44 cellular contexts compared by ENCODE assay signal in the genomic region with DNA sequence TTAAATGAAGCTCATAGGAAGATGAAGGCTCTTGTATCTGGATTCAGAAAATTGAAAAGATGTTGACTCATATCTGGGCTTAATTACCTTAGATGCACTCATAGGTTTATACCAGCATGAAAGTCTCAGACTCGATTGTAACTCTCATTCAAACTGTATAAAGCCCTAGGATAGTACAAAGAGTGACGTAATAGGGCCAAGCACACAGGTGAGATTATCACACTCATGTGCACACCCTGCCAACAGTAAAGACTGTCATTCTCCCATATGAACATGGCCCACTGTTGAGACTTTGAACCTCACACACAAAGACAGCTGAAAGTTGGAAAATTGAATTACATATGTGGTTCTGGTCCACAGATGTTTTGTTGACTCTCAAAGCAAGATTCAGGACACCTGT. TPM values are rescaled to one million over a fixed set of nuclear protein-coding genes. Genes with fewer than 3 reads are reported as not detected.
"Had no signal": no experiment of that assay in that cellular context is flagged by ENCODE, and none has a peak within 500 bp of the region (broad histone marks: within the 10 kb centered on the region; RNA-seq: fewer than 3 reads in every experiment).

No MANE protein-coding gene starts in this region.

- H3K27me3 ChIP-seq: adrenal gland, ascending aorta, body of pancreas, brain microvascular endothelial cell, breast epithelium, cardiac muscle cell had no signal

- H3K4me3 Mint-ChIP-seq: activated naive CD4-positive, alpha-beta T cell treated with anti-CD3 and anti-CD28 coated beads for 36 hours; activated naive CD4-positive, alpha-beta T cell treated with anti-CD3 and anti-CD28 coated beads, Interleukin-2, amount 10 ng/mL, durations not matched to agents 7 days and 5 days; activated naive CD4-positive, alpha-beta T cell treated with anti-CD3 and anti-CD28 coated beads, Interleukin-2, amount 50 U/mL, for 24 hours; activated naive CD8-positive, alpha-beta T cell; activated naive CD8-positive, alpha-beta T cell treated with anti-CD3 and anti-CD28 coated beads for 36 hours; activated naive CD8-positive, alpha-beta T cell treated with anti-CD3 and anti-CD28 coated beads, Interleukin-2, amount 10 ng/mL, durations not matched to agents 7 days and 5 days; activated naive CD8-positive, alpha-beta T cell treated with anti-CD3 and anti-CD28 coated beads, Interleukin-2, amount 50 U/mL, for 24 hours; activated T-cell treated with anti-CD3 and anti-CD28 coated beads, Interleukin-2, amount 50 U/mL, for 24 hours; activated T-cell treated with anti-CD3 and anti-CD28 coated beads, Interleukin-2, amount 50 U/mL, for 4 hours; activated T-cell treated with anti-CD3 and anti-CD28 coated beads, Interleukin-2, amount 50 U/mL, for 72 hours; activated T-helper 1 cell treated with anti-CD3 and anti-CD28 coated beads, Interleukin-12 subunit alpha, Interleukin-12 subunit beta, Interleukin-2, Interleukin-4 antibody, amounts not matched to agents 30 ng/mL and 10 ng/mL and 1 ng/mL, durations not matched to agents 14 hours and 24 hours and 36 hours; activated T-helper 17 cell treated with anti-CD3 and anti-CD28 coated beads, Interleukin-2, amount 50 U/mL, for 72 hours; brain; central memory CD8-positive, alpha-beta T cell had no signal

- ATAC-seq: activated naive CD4-positive, alpha-beta T cell treated with anti-CD3 and anti-CD28 coated beads, Interleukin-2, amount 50 U/mL, for 72 hours; activated naive CD8-positive, alpha-beta T cell treated with anti-CD3 and anti-CD28 coated beads, Interleukin-2, amount 50 U/mL, for 24 hours; activated T-cell treated with anti-CD3 and anti-CD28 coated beads, Interleukin-2, amount 50 U/mL, for 4 hours; activated T-cell treated with anti-CD3 and anti-CD28 coated beads, Interleukin-2, amount 50 U/mL, for 72 hours; activated T-helper 17 cell treated with anti-CD3 and anti-CD28 coated beads, Interleukin-2, amount 50 U/mL, for 72 hours; body of pancreas had no signal

- H3K27me3 Mint-ChIP-seq: activated naive CD4-positive, alpha-beta T cell treated with anti-CD3 and anti-CD28 coated beads, Interleukin-2, amount 10 ng/mL, durations not matched to agents 7 days and 5 days; activated naive CD4-positive, alpha-beta T cell treated with anti-CD3 and anti-CD28 coated beads, Interleukin-2, amount 50 U/mL, for 24 hours; activated naive CD8-positive, alpha-beta T cell; activated naive CD8-positive, alpha-beta T cell treated with anti-CD3 and anti-CD28 coated beads for 36 hours; activated naive CD8-positive, alpha-beta T cell treated with anti-CD3 and anti-CD28 coated beads, Interleukin-2, amount 10 ng/mL, durations not matched to agents 7 days and 5 days; activated naive CD8-positive, alpha-beta T cell treated with anti-CD3 and anti-CD28 coated beads, Interleukin-2, amount 50 U/mL, for 24 hours; activated T-cell treated with anti-CD3 and anti-CD28 coated beads, Interleukin-2, amount 50 U/mL, for 24 hours; activated T-helper 17 cell treated with anti-CD3 and anti-CD28 coated beads, Interleukin-2, amount 50 U/mL, for 72 hours; brain; central memory CD8-positive, alpha-beta T cell had no signal

- H3K27ac ChIP-seq: adrenal gland, ascending aorta, body of pancreas, brain microvascular endothelial cell, breast epithelium, cardiac muscle cell had no signal

- H3K36me3 ChIP-seq: adrenal gland, ascending aorta, brain microvascular endothelial cell, breast epithelium, cardiac muscle cell had no signal

- FAIRE-seq: astrocyte, bronchial epithelial cell had no signal

- DNase-seq: activated effector memory CD4-positive, alpha-beta T cell treated with anti-CD3 and anti-CD28 coated beads, Interleukin-2, amount 50 U/mL, for 16 hours; activated effector memory CD4-positive, alpha-beta T cell treated with Interleukin-2 at 50 U/mL for 16 hours; activated gamma-delta T cell; activated gamma-delta T cell treated with Interleukin-2 at 50 U/mL for 16 hours; activated naive CD4-positive, alpha-beta T cell; activated naive CD4-positive, alpha-beta T cell treated with anti-CD3 and anti-CD28 coated beads for 36 hours; activated naive CD4-positive, alpha-beta T cell treated with anti-CD3 and anti-CD28 coated beads, Interleukin-2, amount 10 ng/mL, durations not matched to agents 7 days and 5 days; activated naive CD4-positive, alpha-beta T cell treated with anti-CD3 and anti-CD28 coated beads, Interleukin-2, amount 50 U/mL, for 16 hours; activated naive CD4-positive, alpha-beta T cell treated with Interleukin-2 at 50 U/mL for 16 hours; activated naive CD8-positive, alpha-beta T cell treated with anti-CD3 and anti-CD28 coated beads for 36 hours; activated naive CD8-positive, alpha-beta T cell treated with anti-CD3 and anti-CD28 coated beads, Interleukin-2, amount 10 ng/mL, durations not matched to agents 7 days and 5 days; activated naive CD8-positive, alpha-beta T cell treated with anti-CD3 and anti-CD28 coated beads, Interleukin-2, amount 50 U/mL, for 24 hours; activated T-cell treated with anti-CD3 and anti-CD28 coated beads for 4 hours; activated T-cell treated with anti-CD3 and anti-CD28 coated beads, Interleukin-2, amount 50 U/mL, for 1 hour; activated T-cell treated with anti-CD3 and anti-CD28 coated beads, Interleukin-2, amount 50 U/mL, for 24 hours; activated T-cell treated with anti-CD3 and anti-CD28 coated beads, Interleukin-2, amount 50 U/mL, for 4 hours; activated T-cell treated with anti-CD3 and anti-CD28 coated beads, Interleukin-2, amount 50 U/mL, for 48 hours; activated T-cell treated with anti-CD3 and anti-CD28 coated beads, Interleukin-2, amount 50 U/mL, for 72 hours; adrenal gland; amniotic stem cell; amygdala; anterior cingulate cortex; aorta; body of pancreas; brain microvascular endothelial cell; caudate nucleus; central memory CD4-positive, alpha-beta T cell; cerebellar nuclear complex had no signal

- H3K36me3 Mint-ChIP-seq: activated naive CD4-positive, alpha-beta T cell treated with anti-CD3 and anti-CD28 coated beads, Interleukin-2, amount 10 ng/mL, durations not matched to agents 7 days and 5 days; activated naive CD4-positive, alpha-beta T cell treated with anti-CD3 and anti-CD28 coated beads, Interleukin-2, amount 50 U/mL, for 24 hours; activated naive CD8-positive, alpha-beta T cell; activated naive CD8-positive, alpha-beta T cell treated with anti-CD3 and anti-CD28 coated beads for 36 hours; activated naive CD8-positive, alpha-beta T cell treated with anti-CD3 and anti-CD28 coated beads, Interleukin-2, amount 10 ng/mL, durations not matched to agents 7 days and 5 days; brain had no signal

- H3K4me3 ChIP-seq: adrenal gland, ascending aorta, body of pancreas, breast epithelium, cardiac muscle cell had no signal

- H3K9me3 ChIP-seq: adrenal gland, ascending aorta, body of pancreas had no signal

- H3K4me1 ChIP-seq: adrenal gland, ascending aorta, body of pancreas, breast epithelium had no signal

- H3K4me1 Mint-ChIP-seq: activated naive CD4-positive, alpha-beta T cell treated with anti-CD3 and anti-CD28 coated beads, Interleukin-2, amount 10 ng/mL, durations not matched to agents 7 days and 5 days; activated naive CD4-positive, alpha-beta T cell treated with anti-CD3 and anti-CD28 coated beads, Interleukin-2, amount 50 U/mL, for 24 hours; activated naive CD8-positive, alpha-beta T cell treated with anti-CD3 and anti-CD28 coated beads for 36 hours; activated naive CD8-positive, alpha-beta T cell treated with anti-CD3 and anti-CD28 coated beads, Interleukin-2, amount 10 ng/mL, durations not matched to agents 7 days and 5 days; activated naive CD8-positive, alpha-beta T cell treated with anti-CD3 and anti-CD28 coated beads, Interleukin-2, amount 50 U/mL, for 24 hours; activated T-helper 17 cell treated with anti-CD3 and anti-CD28 coated beads, Interleukin-2, amount 50 U/mL, for 72 hours; brain; central memory CD8-positive, alpha-beta T cell had no signal

- H3K27ac Mint-ChIP-seq: activated naive CD4-positive, alpha-beta T cell treated with anti-CD3 and anti-CD28 coated beads for 36 hours; activated naive CD4-positive, alpha-beta T cell treated with anti-CD3 and anti-CD28 coated beads, Interleukin-2, amount 10 ng/mL, durations not matched to agents 7 days and 5 days; activated naive CD4-positive, alpha-beta T cell treated with anti-CD3 and anti-CD28 coated beads, Interleukin-2, amount 50 U/mL, for 24 hours; activated naive CD4-positive, alpha-beta T cell treated with anti-CD3 and anti-CD28 coated beads, Interleukin-2, amount 50 U/mL, for 72 hours; activated naive CD8-positive, alpha-beta T cell; activated naive CD8-positive, alpha-beta T cell treated with anti-CD3 and anti-CD28 coated beads for 36 hours; activated naive CD8-positive, alpha-beta T cell treated with anti-CD3 and anti-CD28 coated beads, Interleukin-2, amount 10 ng/mL, durations not matched to agents 7 days and 5 days; activated naive CD8-positive, alpha-beta T cell treated with anti-CD3 and anti-CD28 coated beads, Interleukin-2, amount 50 U/mL, for 24 hours; activated T-cell treated with anti-CD3 and anti-CD28 coated beads, Interleukin-2, amount 50 U/mL, for 24 hours; activated T-cell treated with anti-CD3 and anti-CD28 coated beads, Interleukin-2, amount 50 U/mL, for 72 hours; activated T-helper 1 cell treated with anti-CD3 and anti-CD28 coated beads, Interleukin-12 subunit alpha, Interleukin-12 subunit beta, Interleukin-2, Interleukin-4 antibody, amounts not matched to agents 30 ng/mL and 10 ng/mL and 1 ng/mL, durations not matched to agents 14 hours and 24 hours and 36 hours; activated T-helper 17 cell treated with anti-CD3 and anti-CD28 coated beads, Interleukin-2, amount 50 U/mL, for 72 hours; activated T-helper 2 cell treated with anti-CD3 and anti-CD28 coated beads, Interferon-gamma antibody, Interleukin-2, Interleukin-4, amounts not matched to agents 10 μg/mL and 5 μg/mL and 100 μg/mL, durations not matched to agents 14 hours and 24 hours and 36 hours; brain had no signal

RNA-seq across cellular contexts. Expression of a gene that starts 18.0 kb away (rescaled TPM):
- total RNA-seq: activated naive CD4-positive, alpha-beta T cell treated with anti-CD3 and anti-CD28 coated beads for 36 hours; activated naive CD4-positive, alpha-beta T cell treated with anti-CD3 and anti-CD28 coated beads, Interleukin-2, amount 50 U/mL, for 72 hours; activated naive CD8-positive, alpha-beta T cell treated with anti-CD3 and anti-CD28 coated beads, Interleukin-2, amount 10 ng/mL, durations not matched to agents 7 days and 5 days; activated T-cell treated with anti-CD3 and anti-CD28 coated beads, Interleukin-2, amount 50 U/mL, for 4 hours; activated T-helper 1 cell treated with anti-CD3 and anti-CD28 coated beads, Interleukin-12 subunit alpha, Interleukin-12 subunit beta, Interleukin-2, Interleukin-4 antibody, amounts not matched to agents 30 ng/mL and 10 ng/mL and 1 ng/mL, durations not matched to agents 14 hours and 24 hours and 36 hours; activated T-helper 2 cell treated with anti-CD3 and anti-CD28 coated beads, Interferon-gamma antibody, Interleukin-2, Interleukin-4, amounts not matched to agents 10 μg/mL and 5 μg/mL and 100 μg/mL, durations not matched to agents 14 hours and 24 hours and 36 hours; adrenal gland; aorta; ascending aorta; astrocyte; body of pancreas; breast epithelium; bronchial epithelial cell; cardiac muscle cell; cardiac septum; cerebellum had no signal
- polyA plus RNA-seq: adipose tissue, adrenal gland, aorta, cardiac muscle cell had no signal

RNA-seq across cellular contexts. Expression of a gene that starts 30.2 kb away (rescaled TPM):
- total RNA-seq: activated naive CD4-positive, alpha-beta T cell treated with anti-CD3 and anti-CD28 coated beads for 36 hours; activated naive CD4-positive, alpha-beta T cell treated with anti-CD3 and anti-CD28 coated beads, Interleukin-2, amount 50 U/mL, for 72 hours; activated naive CD8-positive, alpha-beta T cell treated with anti-CD3 and anti-CD28 coated beads for 36 hours; activated naive CD8-positive, alpha-beta T cell treated with anti-CD3 and anti-CD28 coated beads, Interleukin-2, amount 10 ng/mL, durations not matched to agents 7 days and 5 days; activated T-cell treated with anti-CD3 and anti-CD28 coated beads, Interleukin-2, amount 50 U/mL, for 4 hours; activated T-cell treated with anti-CD3 and anti-CD28 coated beads, Interleukin-2, amount 50 U/mL, for 72 hours; activated T-helper 1 cell treated with anti-CD3 and anti-CD28 coated beads, Interleukin-12 subunit alpha, Interleukin-12 subunit beta, Interleukin-2, Interleukin-4 antibody, amounts not matched to agents 30 ng/mL and 10 ng/mL and 1 ng/mL, durations not matched to agents 14 hours and 24 hours and 36 hours; activated T-helper 2 cell treated with anti-CD3 and anti-CD28 coated beads, Interferon-gamma antibody, Interleukin-2, Interleukin-4, amounts not matched to agents 10 μg/mL and 5 μg/mL and 100 μg/mL, durations not matched to agents 14 hours and 24 hours and 36 hours; ascending aorta; astrocyte; body of pancreas; bronchial epithelial cell; cardiac muscle cell had no signal
- polyA plus RNA-seq: aorta, cardiac muscle cell had no signal
